Comparison of ENCODE assay signal across 1 cellular context in genomic region chr22:41844036-41844435, GRCh38.
TF ChIP-seq lines count a peak whose summit lies in the region.

No MANE protein-coding gene starts in this region.

TF ChIP-seq in IMR-90, 13 proteins besides CTCF, POLR2A, EP300 and RAD21 (continued from another document):
- no peak for TF ChIP-seq BHLHE40 (IDR thresholded peaks at IDR 0.05; ENCODE audit: low read depth, low read length)
- TF ChIP-seq SMC3 (IDR thresholded peaks at IDR 0.05; ENCODE audit: low read depth, low read length) = no peak
- TF ChIP-seq MXI1 (IDR thresholded peaks at IDR 0.05; ENCODE audit: borderline replicate concordance, low read depth, low read length) = no peak
- TF ChIP-seq CHD1 (IDR thresholded peaks at IDR 0.05; ENCODE audit: low read depth, low read length) = no peak
- TF ChIP-seq USF2 (IDR thresholded peaks at IDR 0.05; ENCODE audit: low read depth, low read length) = no peak
- TF ChIP-seq ELK1 (IDR thresholded peaks at IDR 0.05; ENCODE audit: borderline replicate concordance, low read depth, low read length) = no peak
- no peak for TF ChIP-seq MAFK (IDR thresholded peaks at IDR 0.05; ENCODE audit: low read depth, low read length)
